In the genomic region with DNA sequence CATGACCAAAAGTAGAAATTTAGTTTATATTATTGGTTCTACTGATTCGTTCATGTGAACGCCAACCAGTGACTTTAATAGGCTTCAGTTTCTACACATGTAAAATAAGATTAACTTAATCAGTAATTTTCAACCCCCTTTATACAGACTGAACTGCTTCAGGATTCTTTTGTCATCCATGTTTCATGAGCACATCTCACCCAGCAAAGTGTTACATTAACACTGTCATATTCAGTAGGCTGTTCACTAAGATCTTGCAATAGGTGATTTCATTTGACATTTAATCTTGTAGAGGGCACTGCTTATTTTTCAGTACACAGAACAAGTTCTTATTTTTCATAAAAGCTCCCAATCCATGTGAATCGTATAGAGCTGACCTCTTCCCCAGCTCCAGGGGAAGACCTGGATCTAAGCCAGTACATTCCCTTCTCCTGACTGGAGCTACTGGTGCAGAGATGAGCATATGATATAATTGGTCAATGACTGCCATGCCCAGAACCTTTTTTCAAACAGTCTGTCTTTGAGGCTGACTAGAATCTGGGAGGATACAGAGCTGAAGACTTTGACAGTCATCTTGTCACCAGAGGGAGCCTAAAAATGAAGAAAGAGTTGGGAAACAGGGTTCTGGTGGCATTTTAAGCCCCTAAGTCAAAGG, we compare ENCODE assay signal across 1 cellular context.
TF ChIP-seq lines count a peak whose summit lies in the region.

No MANE protein-coding gene starts in this region.

TF ChIP-seq in WTC11, 78 proteins besides CTCF, POLR2A, EP300 and RAD21 (continued from another document):
- TF ChIP-seq, protein P1, sequence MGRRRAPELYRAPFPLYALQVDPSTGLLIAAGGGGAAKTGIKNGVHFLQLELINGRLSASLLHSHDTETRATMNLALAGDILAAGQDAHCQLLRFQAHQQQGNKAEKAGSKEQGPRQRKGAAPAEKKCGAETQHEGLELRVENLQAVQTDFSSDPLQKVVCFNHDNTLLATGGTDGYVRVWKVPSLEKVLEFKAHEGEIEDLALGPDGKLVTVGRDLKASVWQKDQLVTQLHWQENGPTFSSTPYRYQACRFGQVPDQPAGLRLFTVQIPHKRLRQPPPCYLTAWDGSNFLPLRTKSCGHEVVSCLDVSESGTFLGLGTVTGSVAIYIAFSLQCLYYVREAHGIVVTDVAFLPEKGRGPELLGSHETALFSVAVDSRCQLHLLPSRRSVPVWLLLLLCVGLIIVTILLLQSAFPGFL (CRISPR knock-in tag; IDR thresholded peaks at IDR 0.05; ENCODE audit: borderline replicate concordance), result no peak
- TF ChIP-seq NR2C2 (CRISPR knock-in tag; IDR thresholded peaks at IDR 0.05) (no peak), ZNF232 (CRISPR knock-in tag; IDR thresholded peaks at IDR 0.05) (no peak), USF1 (CRISPR knock-in tag; IDR thresholded peaks at IDR 0.05) (no peak), FOXP1 (CRISPR knock-in tag; IDR thresholded peaks at IDR 0.05; ENCODE audit: borderline replicate concordance) (no peak), RORB (CRISPR knock-in tag; IDR thresholded peaks at IDR 0.05) (no peak), STAT6 (CRISPR knock-in tag; conservative IDR thresholded peaks at IDR 0.05; ENCODE audit: low read depth) (no peak)
